25 cellular contexts compared by ENCODE assay signal in the genomic region with DNA sequence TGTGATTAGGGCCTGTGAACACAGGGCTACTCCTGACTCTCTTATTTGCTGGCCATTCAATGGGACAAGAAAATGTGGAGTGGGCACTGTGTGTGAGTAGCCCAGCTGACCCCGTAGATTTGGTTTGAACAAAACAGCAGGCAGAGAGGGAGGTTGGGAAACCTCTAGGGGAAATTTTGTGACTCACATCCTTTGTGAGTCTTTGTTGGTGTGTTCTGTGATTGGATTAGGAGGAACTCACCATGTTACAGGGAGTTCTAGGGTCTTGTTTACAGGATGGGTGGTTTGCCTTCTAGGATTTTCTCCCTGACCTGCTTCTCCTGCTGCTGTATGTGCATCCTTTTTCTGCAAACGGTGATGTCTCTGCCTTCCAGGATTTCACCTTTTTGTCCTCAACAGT.
A peak's percentile ranks its signal among the peaks of the same experiment; 100 is the strongest.
DNase-seq lines count a peak whose midpoint lies in the region; ATAC-seq and TF ChIP-seq lines count a peak whose summit lies in the region.
"Had no signal": no experiment of that assay in that cellular context is flagged by ENCODE, and none has a peak within 500 bp of the region (broad histone marks: within the 10 kb centered on the region; RNA-seq: fewer than 3 reads in every experiment).

No MANE protein-coding gene starts in this region.

- H3K27ac ChIP-seq in GM23338 (ENCODE audit: low read depth) = no peak overlapping the region
- no peak overlapping the region for H3K27ac ChIP-seq in RWPE2 (ENCODE audit: poor library complexity, severe bottlenecking)
- H3K27ac ChIP-seq in esophagus squamous epithelium = no peak overlapping the region
- H3K27ac ChIP-seq: adrenal gland, pancreas, right atrium auricular region had no signal

- H3K36me3 Mint-ChIP-seq in GM23338 (ENCODE audit: low read depth) (no peaks in the 10 kb centered on the region), osteocyte (ENCODE audit: unreplicated experiment) (no peaks in the 10 kb centered on the region)
- H3K36me3 Mint-ChIP-seq: brain, natural killer cell had no signal

- H3K4me1 ChIP-seq in GM23338 (ENCODE audit: insufficient read depth) = no peaks in the 10 kb centered on the region
- no peaks in the 10 kb centered on the region for H3K4me1 ChIP-seq in RWPE2 (ENCODE audit: insufficient read depth, poor library complexity, severe bottlenecking)
- no peaks in the 10 kb centered on the region for H3K4me1 ChIP-seq in esophagus squamous epithelium
- H3K4me1 ChIP-seq: adrenal gland, pancreas, right atrium auricular region had no signal

- H3F3A ChIP-seq in GM23338 (replicated peaks; ENCODE audit: low read depth) = no peaks in the 10 kb centered on the region

- H3K4me2 ChIP-seq in GM23338 = no peak overlapping the region

- no peaks in the 10 kb centered on the region for H3K79me2 ChIP-seq in GM23338 (replicated peaks; ENCODE audit: insufficient read depth)

- peaks cover 6% of the 10 kb centered on the region; the same call in 2 of the 3 replicates for H3K4me1 Mint-ChIP-seq in GM23338
- H3K4me1 Mint-ChIP-seq in osteocyte (ENCODE audit: unreplicated experiment) = no peaks in the 10 kb centered on the region
- H3K4me1 Mint-ChIP-seq: brain, natural killer cell had no signal

- TF ChIP-seq CTCF in GM23338 (conservative IDR thresholded peaks at IDR 0.05; ENCODE audit: low read depth in 2 of 2) (no peak), RWPE2 (IDR thresholded peaks at IDR 0.05; ENCODE audit: poor library complexity, severe bottlenecking) (no peak), epithelial cell of esophagus (IDR thresholded peaks at IDR 0.05; ENCODE audit: insufficient read depth, low read depth, low read length, missing control alignments) (no peak), osteocyte (IDR thresholded peaks at IDR 0.05) (no peak), esophagus squamous epithelium (IDR thresholded peaks at IDR 0.05) (no peak)

- no peak for DNase-seq in GM23338 (ENCODE audit: low spot score)
- DNase-seq in RWPE2 (ENCODE audit: low spot score) = no peak
- peak; percentile 6 for DNase-seq in epithelial cell of esophagus (ENCODE audit: low read depth)
- DNase-seq in osteocyte (ENCODE audit: extremely low spot score, unreplicated experiment) = peak; percentile 11
- DNase-seq in retina = no peak
- DNase-seq in esophagus squamous epithelium (lab: John Stamatoyannopoulos, UW) = no peak
- no peak for DNase-seq in Ammon's horn (ENCODE audit: low spot score)
- DNase-seq: activated CD4-positive, alpha-beta T cell treated with anti-CD3 and anti-CD28 coated beads for 36 hours; adrenal gland; DND-41; effector memory CD8-positive, alpha-beta T cell; Kasumi-1; left ventricle myocardium superior; natural killer cell; NCI-H1048; NCI-H187 treated with DMSO at 0.1 percent for 48 hours; NCI-H2171 treated with DMSO at 0.1 percent for 48 hours; NCI-H524; pancreas; Right ventricle myocardium superior; stimulated activated CD4-positive, alpha-beta T cell treated with anti-CD3 and anti-CD28 coated beads, Interleukin-2, amount 100 ng/mL, for 48 hours; trophoblast cell had no signal

- no peak for TF ChIP-seq POLR2A in esophagus squamous epithelium (IDR thresholded peaks at IDR 0.05)

- no peaks in the 10 kb centered on the region for H4K20me1 ChIP-seq in GM23338 (replicated peaks; ENCODE audit: insufficient read depth)

- no peaks in the 10 kb centered on the region for H3K9me3 ChIP-seq in RWPE2 (ENCODE audit: severe bottlenecking)
- no peaks in the 10 kb centered on the region for H3K9me3 ChIP-seq in esophagus squamous epithelium
- H3K9me3 ChIP-seq: pancreas, right atrium auricular region had no signal

- H3K9me3 Mint-ChIP-seq in GM23338 (no peaks in the 10 kb centered on the region; the same call in 2 of the 3 replicates), osteocyte (ENCODE audit: unreplicated experiment) (no peaks in the 10 kb centered on the region)
- H3K9me3 Mint-ChIP-seq: brain; effector memory CD8-positive, alpha-beta T cell; natural killer cell had no signal

- H2AFZ ChIP-seq in GM23338 = peak overlapping the region; percentile 52; the same call in 1 of the 2 replicates

- H3K27me3 ChIP-seq in GM23338 (ENCODE audit: insufficient read depth) (no peaks in the 10 kb centered on the region), RWPE2 (ENCODE audit: insufficient read depth, poor library complexity, severe bottlenecking) (no peaks in the 10 kb centered on the region), esophagus squamous epithelium (peaks cover 0 to 22% (median 0%) of the 10 kb centered on the region in 4 donors)
- H3K27me3 ChIP-seq: adrenal gland, right atrium auricular region had no signal

- H3K4me3 ChIP-seq in GM23338 (no peak overlapping the region), RWPE2 (ENCODE audit: severe bottlenecking) (no peak overlapping the region), epithelial cell of esophagus (ENCODE audit: low read length) (no peak overlapping the region), esophagus squamous epithelium (no peak overlapping the region)
- H3K4me3 ChIP-seq: adrenal gland, pancreas, right atrium auricular region had no signal

- peaks cover 12% of the 10 kb centered on the region; the same call in 1 of the 2 replicates for H3K9me2 ChIP-seq in GM23338 (ENCODE audit: insufficient read depth)

- H3K36me3 ChIP-seq in GM23338 (ENCODE audit: insufficient read depth) (no peaks in the 10 kb centered on the region), RWPE2 (ENCODE audit: low read depth) (no peaks in the 10 kb centered on the region), esophagus squamous epithelium (no peaks in the 10 kb centered on the region)
- H3K36me3 ChIP-seq: adrenal gland, pancreas, right atrium auricular region had no signal

- H3K27ac Mint-ChIP-seq in GM23338 = no peak overlapping the region
- no peak overlapping the region for H3K27ac Mint-ChIP-seq in osteocyte (ENCODE audit: unreplicated experiment)
- H3K27ac Mint-ChIP-seq: activated CD4-positive, alpha-beta T cell treated with anti-CD3 and anti-CD28 coated beads for 36 hours; brain; effector memory CD8-positive, alpha-beta T cell; natural killer cell had no signal

- H3K4me3 Mint-ChIP-seq in GM23338 (no peak overlapping the region), osteocyte (ENCODE audit: unreplicated experiment) (no peak overlapping the region)
- H3K4me3 Mint-ChIP-seq: activated CD4-positive, alpha-beta T cell treated with anti-CD3 and anti-CD28 coated beads for 36 hours; brain; effector memory CD8-positive, alpha-beta T cell; natural killer cell had no signal

- H3K27me3 Mint-ChIP-seq in GM23338 (ENCODE audit: insufficient read depth, low read depth, poor library complexity) (peaks cover 2% of the 10 kb centered on the region), osteocyte (ENCODE audit: unreplicated experiment) (no peaks in the 10 kb centered on the region)
- H3K27me3 Mint-ChIP-seq: activated CD4-positive, alpha-beta T cell treated with anti-CD3 and anti-CD28 coated beads for 36 hours had no signal

- intact Hi-C loops in esophagus squamous epithelium (cut with DNase I) = no loop called here

- 49 to 54% methylated on average over 2 of the region's 2 CpGs for WGBS in esophagus squamous epithelium, 2 donors

- ATAC-seq in GM23338 (no peak), RWPE2 (ENCODE audit: low read depth) (peak; percentile 44; the same call in 1 of the 3 replicates)
- ATAC-seq: activated CD4-positive, alpha-beta T cell treated with anti-CD3 and anti-CD28 coated beads for 36 hours; effector memory CD8-positive, alpha-beta T cell; HepG2; left ventricle myocardium superior; natural killer cell; pancreas had no signal

TF ChIP-seq in GM23338, 12 proteins besides CTCF, POLR2A, EP300 and RAD21 (continues in another document):
- TF ChIP-seq ZNF114 (CRISPR knock-in tag; IDR thresholded peaks at IDR 0.05) (no peak), JUNB (IDR thresholded peaks at IDR 0.05; ENCODE audit: unreplicated experiment) (no peak), STAT1 (IDR thresholded peaks at IDR 0.05; ENCODE audit: unreplicated experiment) (no peak), ETS1 (IDR thresholded peaks at IDR 0.05) (no peak), ZNF331 (CRISPR knock-in tag; IDR thresholded peaks at IDR 0.05; ENCODE audit: low read depth) (no peak), NANOG (IDR thresholded peaks at IDR 0.05; ENCODE audit: borderline replicate concordance) (no peak), POLR2AphosphoS5 (IDR thresholded peaks at IDR 0.05; ENCODE audit: low read depth) (no peak)
- TF ChIP-seq, protein P1, sequence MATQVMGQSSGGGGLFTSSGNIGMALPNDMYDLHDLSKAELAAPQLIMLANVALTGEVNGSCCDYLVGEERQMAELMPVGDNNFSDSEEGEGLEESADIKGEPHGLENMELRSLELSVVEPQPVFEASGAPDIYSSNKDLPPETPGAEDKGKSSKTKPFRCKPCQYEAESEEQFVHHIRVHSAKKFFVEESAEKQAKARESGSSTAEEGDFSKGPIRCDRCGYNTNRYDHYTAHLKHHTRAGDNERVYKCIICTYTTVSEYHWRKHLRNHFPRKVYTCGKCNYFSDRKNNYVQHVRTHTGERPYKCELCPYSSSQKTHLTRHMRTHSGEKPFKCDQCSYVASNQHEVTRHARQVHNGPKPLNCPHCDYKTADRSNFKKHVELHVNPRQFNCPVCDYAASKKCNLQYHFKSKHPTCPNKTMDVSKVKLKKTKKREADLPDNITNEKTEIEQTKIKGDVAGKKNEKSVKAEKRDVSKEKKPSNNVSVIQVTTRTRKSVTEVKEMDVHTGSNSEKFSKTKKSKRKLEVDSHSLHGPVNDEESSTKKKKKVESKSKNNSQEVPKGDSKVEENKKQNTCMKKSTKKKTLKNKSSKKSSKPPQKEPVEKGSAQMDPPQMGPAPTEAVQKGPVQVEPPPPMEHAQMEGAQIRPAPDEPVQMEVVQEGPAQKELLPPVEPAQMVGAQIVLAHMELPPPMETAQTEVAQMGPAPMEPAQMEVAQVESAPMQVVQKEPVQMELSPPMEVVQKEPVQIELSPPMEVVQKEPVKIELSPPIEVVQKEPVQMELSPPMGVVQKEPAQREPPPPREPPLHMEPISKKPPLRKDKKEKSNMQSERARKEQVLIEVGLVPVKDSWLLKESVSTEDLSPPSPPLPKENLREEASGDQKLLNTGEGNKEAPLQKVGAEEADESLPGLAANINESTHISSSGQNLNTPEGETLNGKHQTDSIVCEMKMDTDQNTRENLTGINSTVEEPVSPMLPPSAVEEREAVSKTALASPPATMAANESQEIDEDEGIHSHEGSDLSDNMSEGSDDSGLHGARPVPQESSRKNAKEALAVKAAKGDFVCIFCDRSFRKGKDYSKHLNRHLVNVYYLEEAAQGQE (IDR thresholded peaks at IDR 0.05; ENCODE audit: unreplicated experiment) = no peak

Comparison
In these comparisons a context has a peak if more than half of its experiments do, and no peak if none do; other contexts are left out.
1. DNase-seq: peak in epithelial cell of esophagus (single experiment) and osteocyte (single experiment); none in GM23338 (single experiment), RWPE2 (single experiment), retina (single experiment), esophagus squamous epithelium (single experiment) and Ammon's horn (single experiment).